17 cellular contexts compared by ENCODE assay signal in the genomic region with DNA sequence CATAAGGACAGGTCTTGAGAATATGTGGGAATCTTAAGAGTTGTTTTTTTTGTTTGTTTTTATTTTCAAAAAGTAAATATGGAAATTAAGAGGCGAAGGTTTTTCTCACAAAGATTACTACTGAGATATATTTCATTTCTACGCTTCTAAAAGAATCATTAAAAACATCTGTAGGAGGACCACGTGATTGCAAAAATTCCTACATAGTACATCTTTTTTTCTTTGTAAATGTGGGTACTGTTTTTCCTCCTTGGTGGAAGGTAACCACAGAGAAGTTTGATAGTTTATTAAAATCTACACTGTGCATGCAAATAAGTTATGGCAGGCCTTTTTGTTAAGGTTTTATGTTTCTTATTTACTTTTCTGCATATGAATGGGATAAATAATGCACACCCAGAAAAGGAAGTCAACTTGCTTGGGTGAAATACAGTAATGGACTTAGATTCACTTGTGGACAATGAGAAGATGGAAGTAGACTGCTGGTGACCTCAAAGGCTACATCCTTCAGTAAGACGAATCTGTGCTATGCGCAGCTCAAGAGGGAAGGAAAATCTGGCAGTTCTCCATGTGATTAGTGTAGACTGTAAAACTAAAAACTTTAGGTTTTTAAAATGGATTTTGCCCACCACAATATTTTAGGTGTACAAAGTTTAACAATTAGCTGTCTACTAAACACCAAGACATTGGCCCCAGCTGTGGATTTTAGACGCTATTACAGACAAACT. TPM values are rescaled to one million over a fixed set of nuclear protein-coding genes. Genes with fewer than 3 reads are reported as not detected.
A peak's percentile ranks its signal among the peaks of the same experiment; 100 is the strongest.
DNase-seq lines count a peak whose midpoint lies in the region; ATAC-seq and TF ChIP-seq lines count a peak whose summit lies in the region.
"Had no signal": no experiment of that assay in that cellular context is flagged by ENCODE, and none has a peak within 500 bp of the region (broad histone marks: within the 10 kb centered on the region; RNA-seq: fewer than 3 reads in every experiment).

No MANE protein-coding gene starts in this region.

- H3K9ac ChIP-seq in iPS-18a (ENCODE audit: low read length) (no peak overlapping the region), skeletal muscle satellite cell (ENCODE audit: low read depth, low read length) (peak overlapping the region; percentile 85)

- H3K27ac Mint-ChIP-seq in activated T-cell treated with anti-CD3 and anti-CD28 coated beads, Interleukin-2, amount 50 U/mL, for 72 hours = no peak overlapping the region
- H3K27ac Mint-ChIP-seq: IgD-negative memory B cell had no signal

- H3K4me1 Mint-ChIP-seq in activated T-cell treated with anti-CD3 and anti-CD28 coated beads, Interleukin-2, amount 50 U/mL, for 72 hours (ENCODE audit: low read depth) = peaks cover 30% of the 10 kb centered on the region

- ATAC-seq in activated T-cell treated with anti-CD3 and anti-CD28 coated beads, Interleukin-2, amount 50 U/mL, for 72 hours (replicated peaks in 1 of 2) = no peak
- ATAC-seq: psoas muscle had no signal

- peak overlapping the region; percentile 76 for H3K4me3 ChIP-seq in WI38 (ENCODE audit: low read depth, low read length)
- peak overlapping the region; percentile 80 for H3K4me3 ChIP-seq in iPS-18a (ENCODE audit: low read length)
- peak overlapping the region; percentile 81 for H3K4me3 ChIP-seq in skeletal muscle satellite cell (ENCODE audit: low read length)
- H3K4me3 ChIP-seq in MG63 = no peak overlapping the region
- H3K4me3 ChIP-seq: upper lobe of right lung had no signal

- no peak for TF ChIP-seq CTCF in WI38 (IDR thresholded peaks at IDR 0.05; ENCODE audit: low read depth, low read length)

- no peaks in the 10 kb centered on the region for H3K9me3 ChIP-seq in iPS-18a (ENCODE audit: control insufficient read depth, low read depth, low read length)
- H3K9me3 ChIP-seq in skeletal muscle satellite cell (replicated peaks; ENCODE audit: low read length) = no peaks in the 10 kb centered on the region
- H3K9me3 ChIP-seq in MG63 = no peaks in the 10 kb centered on the region
- H3K9me3 ChIP-seq: esophagus muscularis mucosa, Peyer's patch, psoas muscle, upper lobe of right lung had no signal

- H3K36me3 Mint-ChIP-seq in activated T-cell treated with anti-CD3 and anti-CD28 coated beads, Interleukin-2, amount 50 U/mL, for 72 hours (ENCODE audit: insufficient read depth in 2 of 2) = no peaks in the 10 kb centered on the region
- H3K36me3 Mint-ChIP-seq: IgD-negative memory B cell had no signal

- H3K27me3 ChIP-seq in iPS-18a (ENCODE audit: control insufficient read depth, insufficient read depth, low read length) = peaks cover 61% of the 10 kb centered on the region
- no peaks in the 10 kb centered on the region for H3K27me3 ChIP-seq in skeletal muscle satellite cell (ENCODE audit: control insufficient read depth, insufficient read depth, low read length)
- no peaks in the 10 kb centered on the region; the same call in 1 of the 2 replicates for H3K27me3 ChIP-seq in MG63

- peak overlapping the region; percentile 86 for H3K4me2 ChIP-seq in skeletal muscle satellite cell (ENCODE audit: low read length)

- no peaks in the 10 kb centered on the region for H3K9me3 Mint-ChIP-seq in activated T-cell treated with anti-CD3 and anti-CD28 coated beads, Interleukin-2, amount 50 U/mL, for 72 hours

- DNase-seq in activated T-cell treated with anti-CD3 and anti-CD28 coated beads, Interleukin-2, amount 50 U/mL, for 72 hours = no peak
- no peak for DNase-seq in activated T-cell treated with anti-CD3 and anti-CD28 coated beads for 4 hours
- DNase-seq in central memory CD4-positive, alpha-beta T cell = no peak
- no peak for DNase-seq in MG63
- no peak for DNase-seq in DMS153 (lab: John Stamatoyannopoulos, UW)
- DNase-seq: DMS53; NCI-H446 treated with DMSO at 0.1 percent for 48 hours; Peyer's patch; psoas muscle; stimulated activated CD8-positive, alpha-beta memory T cell treated with anti-CD3 and anti-CD28 coated beads, Interleukin-4, amount 100 ng/mL, for 48 hours; T-helper 2 cell; upper lobe of right lung had no signal

- H3K4me1 ChIP-seq in iPS-18a (ENCODE audit: control insufficient read depth, low read depth, low read length) (peaks cover 16% of the 10 kb centered on the region), skeletal muscle satellite cell (ENCODE audit: control insufficient read depth, insufficient read depth, low read length) (peaks cover 14% of the 10 kb centered on the region)
- H3K4me1 ChIP-seq: psoas muscle had no signal

- H3K27ac ChIP-seq in iPS-18a (ENCODE audit: low read length) = no peak overlapping the region
- H3K27ac ChIP-seq: esophagus muscularis mucosa, Peyer's patch, psoas muscle, upper lobe of right lung had no signal

- no peaks in the 10 kb centered on the region for H3K27me3 Mint-ChIP-seq in activated T-cell treated with anti-CD3 and anti-CD28 coated beads, Interleukin-2, amount 50 U/mL, for 72 hours (ENCODE audit: low read depth)

- H3K36me3 ChIP-seq in iPS-18a (ENCODE audit: control insufficient read depth, low read depth, low read length) = no peaks in the 10 kb centered on the region
- peaks cover 5% of the 10 kb centered on the region for H3K36me3 ChIP-seq in skeletal muscle satellite cell (ENCODE audit: insufficient read depth, low read length)
- no peaks in the 10 kb centered on the region for H3K36me3 ChIP-seq in MG63
- H3K36me3 ChIP-seq: esophagus muscularis mucosa, Peyer's patch, upper lobe of right lung had no signal

- H3K4me3 Mint-ChIP-seq in activated T-cell treated with anti-CD3 and anti-CD28 coated beads, Interleukin-2, amount 50 U/mL, for 72 hours = peak overlapping the region; percentile 12 to 85

RNA-seq across cellular contexts. Expression of a gene that starts 2.0 kb away (rescaled TPM):
- 1 to 10 TPM; 4.4 to 7.2 TPM for total RNA-seq in activated T-cell treated with anti-CD3 and anti-CD28 coated beads, Interleukin-2, amount 50 U/mL, for 72 hours
- 17.7 and 28.4 TPM in 2 replicates for total RNA-seq in skeletal muscle satellite cell (2012; rRNA removed)
- total RNA-seq in MG63 (2014; rRNA removed; shearing (Covaris generic); ENCODE audit: low replicate concordance) = 10.9 and 26.7 TPM in 2 replicates
- total RNA-seq: upper lobe of right lung had no signal
